Comparison of ENCODE assay signal across 10 cellular contexts in genomic region chr6:53066874-53067273, GRCh38. TPM values are rescaled to one million over a fixed set of nuclear protein-coding genes. Genes with fewer than 3 reads are reported as not detected.
DNase-seq lines count a peak whose midpoint lies in the region; ATAC-seq, FAIRE-seq and TF ChIP-seq lines count a peak whose summit lies in the region.
"Had no signal": no experiment of that assay in that cellular context is flagged by ENCODE, and none has a peak within 500 bp of the region (broad histone marks: within the 10 kb centered on the region; RNA-seq: fewer than 3 reads in every experiment).

No MANE protein-coding gene starts in this region.

- DNase-seq in activated CD4-positive, alpha-beta T cell treated with anti-CD3 and anti-CD28 coated beads, Interleukin-2, amount 10 ng/mL, durations not matched to agents 7 days and 5 days = no peak
- DNase-seq in activated CD4-positive, alpha-beta T cell treated with anti-CD3 and anti-CD28 coated beads, Interleukin-2, amount 50 U/mL, for 48 hours = no peak
- DNase-seq in T-cell (no peak), fibroblast of pulmonary artery (ENCODE audit: low read depth) (no peak), smooth muscle cell (lab: John Stamatoyannopoulos, UW; ENCODE audit: unreplicated experiment) (no peak), MV-4-11 (lab: John Stamatoyannopoulos, UW) (no peak), GM12891 (ENCODE audit: insufficient read length, low spot score) (no peak), DMS79 (lab: John Stamatoyannopoulos, UW) (no peak)
- DNase-seq: NCI-H2227 treated with DMSO at 0.1 percent for 48 hours had no signal

- 97% methylated on average over 2 of the region's 2 CpGs for WGBS in smooth muscle cell (ENCODE audit: low lambda C conversion rate)

- no peak overlapping the region for H3K27ac Mint-ChIP-seq in activated CD4-positive, alpha-beta T cell treated with anti-CD3 and anti-CD28 coated beads, Interleukin-2, amount 10 ng/mL, durations not matched to agents 7 days and 5 days
- no peak overlapping the region for H3K27ac Mint-ChIP-seq in T-cell

- CTCF ChIA-PET in activated CD4-positive, alpha-beta T cell treated with anti-CD3 and anti-CD28 coated beads, Interleukin-2, amount 10 ng/mL, durations not matched to agents 7 days and 5 days (lab: Charles Lee) = no interaction called here
- CTCF ChIA-PET in T-cell (lab: Charles Lee) = interaction anchor here (0.5 to 2.1 kb wide), 4 partner anchors 8 to 663 kb away, joined by 3 to 8 read pairs (median 4); partner anchors contain the start of gene GSTA4 (in 1 of the 2)

- peaks cover 4% of the 10 kb centered on the region for H3K36me3 Mint-ChIP-seq in activated CD4-positive, alpha-beta T cell treated with anti-CD3 and anti-CD28 coated beads, Interleukin-2, amount 10 ng/mL, durations not matched to agents 7 days and 5 days (ENCODE audit: low read depth)
- H3K36me3 Mint-ChIP-seq in T-cell = no peaks in the 10 kb centered on the region

- peaks cover 12% of the 10 kb centered on the region for H3K4me1 ChIP-seq in smooth muscle cell (ENCODE audit: low read depth)

- TF ChIP-seq POLR2A in GM12891 (IDR thresholded peaks at IDR 0.05; ENCODE audit: low read depth, low read length) = no peak

- peak overlapping the region; percentile 73 for H3K4me3 ChIP-seq in fibroblast of pulmonary artery (replicated peaks; ENCODE audit: low read depth, low read length)
- peak overlapping the region; percentile 93 for H3K4me3 ChIP-seq in smooth muscle cell

- no peaks in the 10 kb centered on the region for H3F3A ChIP-seq in smooth muscle cell (ENCODE audit: low read depth)

- no peaks in the 10 kb centered on the region for H3K27me3 Mint-ChIP-seq in activated CD4-positive, alpha-beta T cell treated with anti-CD3 and anti-CD28 coated beads, Interleukin-2, amount 10 ng/mL, durations not matched to agents 7 days and 5 days
- H3K27me3 Mint-ChIP-seq in T-cell = no peaks in the 10 kb centered on the region

- H3K9me3 ChIP-seq in smooth muscle cell (replicated peaks; ENCODE audit: low read depth) = no peaks in the 10 kb centered on the region

- TF ChIP-seq CTCF in fibroblast of pulmonary artery (IDR thresholded peaks at IDR 0.05; ENCODE audit: low read length, missing control alignments) = no peak
- no peak for TF ChIP-seq CTCF in smooth muscle cell (IDR thresholded peaks at IDR 0.05; ENCODE audit: borderline replicate concordance, insufficient read depth, poor library complexity, severe bottlenecking)

- no peak for FAIRE-seq in GM12891 (lab: Jason Lieb, UNC)

- H3K9me3 Mint-ChIP-seq in activated CD4-positive, alpha-beta T cell treated with anti-CD3 and anti-CD28 coated beads, Interleukin-2, amount 10 ng/mL, durations not matched to agents 7 days and 5 days = no peaks in the 10 kb centered on the region
- no peaks in the 10 kb centered on the region for H3K9me3 Mint-ChIP-seq in T-cell

- H3K4me2 ChIP-seq in smooth muscle cell = peak overlapping the region; percentile 93

- POLR2A ChIA-PET in activated CD4-positive, alpha-beta T cell treated with anti-CD3 and anti-CD28 coated beads, Interleukin-2, amount 10 ng/mL, durations not matched to agents 7 days and 5 days (lab: Charles Lee) = no interaction called here
- POLR2A ChIA-PET in T-cell (lab: Charles Lee) = interaction anchor here (0.5 to 1.0 kb wide), 2 partner anchors 14 to 770 kb away, joined by 3 read pairs; no protein-coding TSS in a partner anchor

- H2AFZ ChIP-seq in smooth muscle cell (ENCODE audit: low read depth) = no peak overlapping the region

- H3K27me3 ChIP-seq in smooth muscle cell (ENCODE audit: low read depth) = no peaks in the 10 kb centered on the region
- H3K27me3 ChIP-seq: cardiac muscle cell had no signal

- peaks cover 49% of the 10 kb centered on the region for H3K4me1 Mint-ChIP-seq in activated CD4-positive, alpha-beta T cell treated with anti-CD3 and anti-CD28 coated beads, Interleukin-2, amount 10 ng/mL, durations not matched to agents 7 days and 5 days
- peaks cover 52 to 57% (median 57%) of the 10 kb centered on the region in 3 donors for H3K4me1 Mint-ChIP-seq in T-cell

- peaks cover 44% of the 10 kb centered on the region for H4K20me1 ChIP-seq in smooth muscle cell (ENCODE audit: low read depth)

- no peaks in the 10 kb centered on the region for H3K36me3 ChIP-seq in smooth muscle cell (ENCODE audit: low read depth)
- H3K36me3 ChIP-seq: cardiac muscle cell had no signal

- H3K4me3 Mint-ChIP-seq in activated CD4-positive, alpha-beta T cell treated with anti-CD3 and anti-CD28 coated beads, Interleukin-2, amount 10 ng/mL, durations not matched to agents 7 days and 5 days = peak overlapping the region; percentile 96
- peak overlapping the region; percentile 95 to 99 (median 99) for H3K4me3 Mint-ChIP-seq in T-cell

- no peak overlapping the region for H3K9ac ChIP-seq in smooth muscle cell (ENCODE audit: low read depth)

- no peak overlapping the region for H3K27ac ChIP-seq in smooth muscle cell (ENCODE audit: low read depth)

- peaks cover 48% of the 10 kb centered on the region for H3K79me2 ChIP-seq in smooth muscle cell (ENCODE audit: low read depth)

- no peak for ATAC-seq in T-cell (replicated peaks in 1 of 4)

TF ChIP-seq in GM12891, 5 proteins besides CTCF, POLR2A, EP300 and RAD21:
- TF ChIP-seq SPI1 (IDR thresholded peaks at IDR 0.05; ENCODE audit: low read depth, low read length) = no peak
- TF ChIP-seq TAF1 (IDR thresholded peaks at IDR 0.05; ENCODE audit: low read depth, low read length) = no peak
- no peak for TF ChIP-seq POU2F2 (IDR thresholded peaks at IDR 0.05; ENCODE audit: low read depth, low read length)
- TF ChIP-seq PAX5 (IDR thresholded peaks at IDR 0.05; ENCODE audit: insufficient read depth, low read length, severe bottlenecking) = no peak

RNA-seq across cellular contexts. Expression of gene FBXO9, which starts 1.7 kb away (rescaled TPM):
- total RNA-seq in activated CD4-positive, alpha-beta T cell treated with anti-CD3 and anti-CD28 coated beads, Interleukin-2, amount 10 ng/mL, durations not matched to agents 7 days and 5 days = 10 to 100 TPM; 72.9 to 88.1 TPM
- total RNA-seq in T-cell (100 to 1,000 TPM in 3 of 5 donors, 10 to 100 TPM in 2; 78.3 to 106 (median 100) TPM), smooth muscle cell (25.3 and 25.5 TPM in 2 replicates)
- 55.1 and 57.2 TPM in 2 replicates for polyA plus RNA-seq in smooth muscle cell
- 21.0 TPM for polyA plus RNA-seq in GM12891 (2012; ENCODE audit: low read depth, missing spikeins)

RNA-seq across cellular contexts. Expression of gene CILK1, which starts 5.2 kb away (rescaled TPM):
- total RNA-seq in activated CD4-positive, alpha-beta T cell treated with anti-CD3 and anti-CD28 coated beads, Interleukin-2, amount 10 ng/mL, durations not matched to agents 7 days and 5 days = 1 to 10 TPM; 6.8 to 8.4 TPM
- total RNA-seq in T-cell (10 to 100 TPM in 2 of 5 donors, 1 to 10 TPM in 3; 8.2 to 10.4 (median 9.6) TPM), smooth muscle cell (16.4 and 18.5 TPM in 2 replicates)
- 6.5 and 10.2 TPM in 2 replicates for polyA plus RNA-seq in smooth muscle cell
- polyA plus RNA-seq in GM12891 (2012; ENCODE audit: low read depth, missing spikeins) = 0.83 TPM
